In the genomic region with DNA sequence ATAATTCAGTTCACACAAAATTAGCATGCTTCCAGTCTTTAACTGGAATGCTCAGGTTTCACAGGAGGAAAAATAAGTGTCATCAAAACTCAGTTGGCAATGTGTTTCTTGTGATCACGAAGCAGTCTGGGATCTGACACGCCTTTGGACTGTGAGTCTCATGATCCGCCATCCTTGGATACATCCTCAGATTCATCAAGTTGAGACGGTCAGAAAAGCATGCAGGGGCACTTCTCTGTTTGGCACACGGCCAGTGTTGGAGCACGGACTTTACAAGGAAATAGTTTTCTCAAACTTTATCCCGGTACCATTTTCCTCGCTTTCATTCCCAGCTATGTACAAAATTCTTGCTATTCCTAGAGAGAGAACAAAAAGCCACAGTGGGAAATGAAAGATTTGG, we compare ENCODE assay signal across 11 cellular contexts.
DNase-seq lines count a peak whose midpoint lies in the region; ATAC-seq and TF ChIP-seq lines count a peak whose summit lies in the region.
"Had no signal": no experiment of that assay in that cellular context is flagged by ENCODE, and none has a peak within 500 bp of the region (broad histone marks: within the 10 kb centered on the region; RNA-seq: fewer than 3 reads in every experiment).

No MANE protein-coding gene starts in this region.

- peak overlapping the region; percentile 62 for H3K27ac Mint-ChIP-seq in activated naive CD8-positive, alpha-beta T cell treated with anti-CD3 and anti-CD28 coated beads, Interleukin-2, amount 10 ng/mL, durations not matched to agents 7 days and 5 days
- H3K27ac Mint-ChIP-seq in activated naive CD8-positive, alpha-beta T cell treated with anti-CD3 and anti-CD28 coated beads, Interleukin-2, amount 50 U/mL, for 24 hours = no peak overlapping the region
- peak overlapping the region; percentile 64 for H3K27ac Mint-ChIP-seq in activated CD8-positive, alpha-beta T cell treated with anti-CD3 and anti-CD28 coated beads for 36 hours

- peaks cover 2% of the 10 kb centered on the region for H3K9me3 Mint-ChIP-seq in activated naive CD8-positive, alpha-beta T cell treated with anti-CD3 and anti-CD28 coated beads, Interleukin-2, amount 10 ng/mL, durations not matched to agents 7 days and 5 days
- no peaks in the 10 kb centered on the region for H3K9me3 Mint-ChIP-seq in activated naive CD8-positive, alpha-beta T cell treated with anti-CD3 and anti-CD28 coated beads, Interleukin-2, amount 50 U/mL, for 24 hours
- H3K9me3 Mint-ChIP-seq in activated CD8-positive, alpha-beta T cell treated with anti-CD3 and anti-CD28 coated beads for 36 hours = no peaks in the 10 kb centered on the region

- POLR2A ChIA-PET in activated naive CD8-positive, alpha-beta T cell treated with anti-CD3 and anti-CD28 coated beads, Interleukin-2, amount 10 ng/mL, durations not matched to agents 7 days and 5 days (lab: Charles Lee) = interaction anchor here (0.5 to 2.8 kb wide), 3 partner anchors 35 to 75 kb away, joined by 3 to 7 read pairs (median 3); no protein-coding TSS in a partner anchor
- POLR2A ChIA-PET in activated CD8-positive, alpha-beta T cell treated with anti-CD3 and anti-CD28 coated beads for 36 hours (lab: Charles Lee) = interaction anchor here (0.7 to 2.2 kb wide), 5 partner anchors 11 to 79 kb away, joined by 3 to 10 read pairs (median 4); no protein-coding TSS in a partner anchor

- intact Hi-C loops in activated CD8-positive, alpha-beta T cell treated with anti-CD3 and anti-CD28 coated beads for 36 hours (cut with micrococcal nuclease) = loop anchor here (10.0 kb wide), 1 partner anchor 77 kb away; no protein-coding TSS in a partner anchor

- no peak for TF ChIP-seq CTCF in activated CD8-positive, alpha-beta T cell treated with anti-CD3 and anti-CD28 coated beads for 36 hours (IDR thresholded peaks at IDR 0.05)

- H3K27me3 ChIP-seq in thymus (ENCODE audit: control insufficient read depth, insufficient read depth) = no peaks in the 10 kb centered on the region

- no peak overlapping the region for H3K4me3 ChIP-seq in thymus (ENCODE audit: low read length)

- no peak for ATAC-seq in activated naive CD8-positive, alpha-beta T cell treated with anti-CD3 and anti-CD28 coated beads, Interleukin-2, amount 10 ng/mL, durations not matched to agents 7 days and 5 days (ENCODE audit: low read depth)
- ATAC-seq in activated naive CD8-positive, alpha-beta T cell treated with anti-CD3 and anti-CD28 coated beads, Interleukin-2, amount 50 U/mL, for 24 hours = no peak
- no peak for ATAC-seq in activated CD8-positive, alpha-beta T cell treated with anti-CD3 and anti-CD28 coated beads for 36 hours

- no peak overlapping the region for H3K4me3 Mint-ChIP-seq in activated naive CD8-positive, alpha-beta T cell treated with anti-CD3 and anti-CD28 coated beads, Interleukin-2, amount 10 ng/mL, durations not matched to agents 7 days and 5 days
- H3K4me3 Mint-ChIP-seq in activated naive CD8-positive, alpha-beta T cell treated with anti-CD3 and anti-CD28 coated beads, Interleukin-2, amount 50 U/mL, for 24 hours = no peak overlapping the region
- no peak overlapping the region for H3K4me3 Mint-ChIP-seq in activated CD8-positive, alpha-beta T cell treated with anti-CD3 and anti-CD28 coated beads for 36 hours

- no peaks in the 10 kb centered on the region for H3K9me3 ChIP-seq in thymus (ENCODE audit: control insufficient read depth)
- H3K9me3 ChIP-seq: BE2C had no signal

- CTCF ChIA-PET in activated CD8-positive, alpha-beta T cell treated with anti-CD3 and anti-CD28 coated beads for 36 hours (lab: Charles Lee) = interaction anchor here (0.8 to 4.9 kb wide), 10 partner anchors 12 to 315 kb away, joined by 3 to 77 read pairs (median 5); no protein-coding TSS in a partner anchor

- H3K4me1 ChIP-seq in thymus (ENCODE audit: control insufficient read depth, insufficient read depth, low read length) = peaks cover 3% of the 10 kb centered on the region
- H3K4me1 ChIP-seq: BE2C had no signal

- peak overlapping the region; percentile 48 for H3K27ac ChIP-seq in thymus (ENCODE audit: low read depth)

- H3K36me3 Mint-ChIP-seq in activated naive CD8-positive, alpha-beta T cell treated with anti-CD3 and anti-CD28 coated beads, Interleukin-2, amount 10 ng/mL, durations not matched to agents 7 days and 5 days = no peaks in the 10 kb centered on the region
- no peaks in the 10 kb centered on the region for H3K36me3 Mint-ChIP-seq in activated naive CD8-positive, alpha-beta T cell treated with anti-CD3 and anti-CD28 coated beads, Interleukin-2, amount 50 U/mL, for 24 hours (ENCODE audit: low read depth)
- H3K36me3 Mint-ChIP-seq in activated CD8-positive, alpha-beta T cell treated with anti-CD3 and anti-CD28 coated beads for 36 hours (ENCODE audit: low read depth) = no peaks in the 10 kb centered on the region

- H3K36me3 ChIP-seq in thymus (ENCODE audit: control insufficient read depth, insufficient read depth) = no peaks in the 10 kb centered on the region
- H3K36me3 ChIP-seq: BE2C had no signal

- H3K27me3 Mint-ChIP-seq in activated naive CD8-positive, alpha-beta T cell treated with anti-CD3 and anti-CD28 coated beads, Interleukin-2, amount 10 ng/mL, durations not matched to agents 7 days and 5 days = no peaks in the 10 kb centered on the region
- H3K27me3 Mint-ChIP-seq in activated naive CD8-positive, alpha-beta T cell treated with anti-CD3 and anti-CD28 coated beads, Interleukin-2, amount 50 U/mL, for 24 hours = no peaks in the 10 kb centered on the region
- no peaks in the 10 kb centered on the region for H3K27me3 Mint-ChIP-seq in activated CD8-positive, alpha-beta T cell treated with anti-CD3 and anti-CD28 coated beads for 36 hours

- WGBS in thymus = 94% methylated on average over 8 of the region's 8 CpGs

- DNase-seq in activated naive CD8-positive, alpha-beta T cell treated with anti-CD3 and anti-CD28 coated beads, Interleukin-2, amount 10 ng/mL, durations not matched to agents 7 days and 5 days = no peak
- DNase-seq in activated naive CD8-positive, alpha-beta T cell treated with anti-CD3 and anti-CD28 coated beads, Interleukin-2, amount 50 U/mL, for 24 hours = no peak
- DNase-seq in activated CD8-positive, alpha-beta T cell treated with anti-CD3 and anti-CD28 coated beads for 36 hours = no peak
- peak; percentile 27 for DNase-seq in left kidney (ENCODE audit: low read depth, low spot score)
- DNase-seq in NCI-H1105 treated with DMSO at 0.1 percent for 48 hours (lab: John Stamatoyannopoulos, UW) = no peak
- DNase-seq in 8988T = no peak
- DNase-seq: BE2C, NCI-H146, NCI-H2081 treated with DMSO at 0.1 percent for 48 hours, NCI-H69 had no signal

- H3K4me1 Mint-ChIP-seq in activated naive CD8-positive, alpha-beta T cell treated with anti-CD3 and anti-CD28 coated beads, Interleukin-2, amount 10 ng/mL, durations not matched to agents 7 days and 5 days = peaks cover 18% of the 10 kb centered on the region
- peaks cover 20% of the 10 kb centered on the region for H3K4me1 Mint-ChIP-seq in activated naive CD8-positive, alpha-beta T cell treated with anti-CD3 and anti-CD28 coated beads, Interleukin-2, amount 50 U/mL, for 24 hours
- H3K4me1 Mint-ChIP-seq in activated CD8-positive, alpha-beta T cell treated with anti-CD3 and anti-CD28 coated beads for 36 hours (ENCODE audit: low read depth) = peaks cover 20% of the 10 kb centered on the region
